32 cellular contexts compared by ENCODE assay signal in genomic region chr1:39681294-39681693, GRCh38. TPM values are rescaled to one million over a fixed set of nuclear protein-coding genes. Genes with fewer than 3 reads are reported as not detected.
"Had no signal": no experiment of that assay in that cellular context is flagged by ENCODE, and none has a peak within 500 bp of the region (broad histone marks: within the 10 kb centered on the region; RNA-seq: fewer than 3 reads in every experiment).

No MANE protein-coding gene starts in this region.

- H3K4me3 Mint-ChIP-seq: memory B cell; nephron progenitor cell; stimulated activated effector memory CD8-positive, alpha-beta T cell treated with anti-CD3 and anti-CD28 coated beads, Interleukin-12 subunit alpha, Interleukin-12 subunit beta, amount 100 ng/mL, for 72 hours had no signal

- H3K4me1 Mint-ChIP-seq: memory B cell had no signal

- H3K27ac Mint-ChIP-seq: memory B cell; naive B cell; stimulated activated effector memory CD8-positive, alpha-beta T cell treated with anti-CD3 and anti-CD28 coated beads, Interleukin-12 subunit alpha, Interleukin-12 subunit beta, amount 100 ng/mL, for 72 hours had no signal

- DNase-seq: dermis blood vessel endothelial cell; effector memory CD4-positive, alpha-beta T cell; foreskin keratinocyte; heart left ventricle; mucosa of descending colon; naive B cell; nephron progenitor cell; occipital lobe; ovary; posterior cingulate gyrus; psoas muscle; right cardiac atrium; sigmoid colon; stimulated activated CD4-positive, alpha-beta T cell treated with anti-CD3 and anti-CD28 coated beads, Interleukin-2, amount 100 ng/mL, for 24 hours; stimulated activated CD4-positive, alpha-beta T cell treated with anti-CD3 and anti-CD28 coated beads, Interleukin-4, amount 100 ng/mL, for 24 hours; stimulated activated naive CD4-positive, alpha-beta T cell treated with Interleukin-2 at 50 U/mL for 16 hours; stomach; thyroid gland; trophoblast cell had no signal

- H3K36me3 Mint-ChIP-seq: stimulated activated effector memory CD8-positive, alpha-beta T cell treated with anti-CD3 and anti-CD28 coated beads, Interleukin-12 subunit alpha, Interleukin-12 subunit beta, amount 100 ng/mL, for 72 hours had no signal

- H3K27ac ChIP-seq: esophagus muscularis mucosa, foreskin keratinocyte, gastroesophageal sphincter, heart left ventricle, hepatocyte, ovary, psoas muscle, sigmoid colon, stomach, thyroid gland had no signal

- H3K36me3 ChIP-seq: esophagus muscularis mucosa, gastroesophageal sphincter, heart left ventricle, ovary, sigmoid colon, stomach, thyroid gland had no signal

- H3K4me3 ChIP-seq: esophagus muscularis mucosa, gastroesophageal sphincter, heart left ventricle, hepatocyte, lung, mucosa of descending colon, ovary, psoas muscle, sigmoid colon, stomach, thyroid gland had no signal

- H3K9me3 ChIP-seq: esophagus muscularis mucosa, gastroesophageal sphincter, heart left ventricle, mucosa of descending colon, ovary, psoas muscle, sigmoid colon, stomach, thyroid gland had no signal

- H3K27me3 ChIP-seq: ovary had no signal

- H3K4me1 ChIP-seq: esophagus muscularis mucosa, foreskin keratinocyte, heart left ventricle, sigmoid colon had no signal

- H3K9me3 Mint-ChIP-seq: memory B cell; stimulated activated effector memory CD8-positive, alpha-beta T cell treated with anti-CD3 and anti-CD28 coated beads, Interleukin-12 subunit alpha, Interleukin-12 subunit beta, amount 100 ng/mL, for 72 hours had no signal

- ATAC-seq: foreskin keratinocyte; gastroesophageal sphincter; heart left ventricle; left lobe of liver; mucosa of descending colon; psoas muscle; right cardiac atrium; stimulated activated effector memory CD8-positive, alpha-beta T cell treated with anti-CD3 and anti-CD28 coated beads, Interleukin-12 subunit alpha, Interleukin-12 subunit beta, amount 100 ng/mL, for 72 hours had no signal

RNA-seq across cellular contexts. Expression of gene NT5C1A, which starts 9.4 kb away (rescaled TPM):
- total RNA-seq: dermis blood vessel endothelial cell, endothelial cell of umbilical vein, epithelial cell of proximal tubule, fibroblast of lung, foreskin keratinocyte, left lobe of liver, lung, sigmoid colon, subcutaneous adipose tissue, ureter had no signal
- polyA plus RNA-seq: endothelial cell of umbilical vein, fibroblast of lung, foreskin keratinocyte, lung had no signal

RNA-seq across cellular contexts. Expression of gene HPCAL4, which starts 9.9 kb away (rescaled TPM):
- total RNA-seq: endothelial cell of umbilical vein, fibroblast of lung, foreskin keratinocyte, liver, subcutaneous adipose tissue, ureter had no signal
- polyA plus RNA-seq: endothelial cell of umbilical vein, fibroblast of lung, foreskin keratinocyte, liver had no signal

RNA-seq across cellular contexts. Expression of gene HEYL, which starts 41.9 kb away (rescaled TPM):
- total RNA-seq: endothelial cell of umbilical vein, fibroblast of lung, foreskin keratinocyte had no signal
- polyA plus RNA-seq: endothelial cell of umbilical vein had no signal
